Comparison of ENCODE assay signal across 16 cellular contexts in genomic region chr14:98501335-98501734, GRCh38.
DNase-seq lines count a peak whose midpoint lies in the region; TF ChIP-seq lines count a peak whose summit lies in the region.
"Had no signal": no experiment of that assay in that cellular context is flagged by ENCODE, and none has a peak within 500 bp of the region (broad histone marks: within the 10 kb centered on the region; RNA-seq: fewer than 3 reads in every experiment).

No MANE protein-coding gene starts in this region.

- WGBS in trophoblast cell (ENCODE audit: extremely low coverage, insufficient coverage, insufficient read length) = no CpG with 5 or more reads among the region's 7 CpGs

- no peak overlapping the region for H3K14ac ChIP-seq in trophoblast cell (ENCODE audit: low read length)

- H4K8ac ChIP-seq in trophoblast cell (ENCODE audit: low read depth, low read length) = no peak overlapping the region

- no peaks in the 10 kb centered on the region for H3K79me1 ChIP-seq in trophoblast cell (ENCODE audit: low read length)

- H3K27me3 ChIP-seq in trophoblast cell (ENCODE audit: insufficient read depth, low read length) (no peaks in the 10 kb centered on the region), tibial artery (no peaks in the 10 kb centered on the region)
- H3K27me3 ChIP-seq: BLaER1 had no signal

- no peak overlapping the region for H2BK5ac ChIP-seq in trophoblast cell (ENCODE audit: low read depth, low read length, poor library complexity)

- H3K36me3 ChIP-seq in trophoblast cell (ENCODE audit: control insufficient read depth in 1 of 2, insufficient read depth in 2 of 2, low read length in 2 of 2) (no peaks in the 10 kb centered on the region), tibial artery (no peaks in the 10 kb centered on the region)
- H3K36me3 ChIP-seq: BLaER1 had no signal

- H3K4ac ChIP-seq in trophoblast cell (ENCODE audit: low read depth, low read length) = no peak overlapping the region

- no peak overlapping the region for H2AK5ac ChIP-seq in trophoblast cell (ENCODE audit: low read length)

- H2BK120ac ChIP-seq in trophoblast cell (ENCODE audit: insufficient read depth, low read length, poor library complexity) = no peak overlapping the region

- no peak overlapping the region for H3K23ac ChIP-seq in trophoblast cell (ENCODE audit: low read length)

- H3K27ac ChIP-seq in epithelial cell of prostate = peak overlapping the region; percentile 92
- no peak overlapping the region for H3K27ac ChIP-seq in trophoblast cell (ENCODE audit: low read depth, low read length)
- no peak overlapping the region for H3K27ac ChIP-seq in tibial artery
- H3K27ac ChIP-seq: BLaER1 had no signal

- H3K4me3 ChIP-seq in trophoblast cell (ENCODE audit: low read depth, low read length) = no peak overlapping the region
- no peak overlapping the region for H3K4me3 ChIP-seq in tibial artery
- H3K4me3 ChIP-seq: BLaER1 had no signal

- H3K4me2 ChIP-seq in trophoblast cell (ENCODE audit: low read length) = no peak overlapping the region
- H3K4me2 ChIP-seq: BLaER1 had no signal

- intact Hi-C loops in tibial artery (cut with DNase I; ENCODE audit: low total_unique reads) = no loop called here

- H3K9me3 ChIP-seq in trophoblast cell (ENCODE audit: insufficient read depth, low read depth, low read length) (peaks cover 3% of the 10 kb centered on the region), tibial artery (no peaks in the 10 kb centered on the region)
- H3K9me3 ChIP-seq: BLaER1 had no signal

- H4K91ac ChIP-seq in trophoblast cell (ENCODE audit: low read depth, low read length) = no peak overlapping the region

- no peak for TF ChIP-seq CTCF in tibial artery (IDR thresholded peaks at IDR 0.05)

- H3K9ac ChIP-seq in trophoblast cell (ENCODE audit: low read length) = no peak overlapping the region
- H3K9ac ChIP-seq: BLaER1 had no signal

- DNase-seq in H4 (ENCODE audit: low spot score) (peak; percentile 30), RKO (ENCODE audit: low spot score) (peak; percentile 3), epithelial cell of prostate (ENCODE audit: low read depth, low spot score) (peak; percentile 96), trophoblast cell (peak; percentile 29 to 74), activated gamma-delta T cell (lab: John Stamatoyannopoulos, UW) (no peak), tibial artery (no peak)
- DNase-seq in stimulated activated CD4-positive, alpha-beta T cell treated with anti-CD3 and anti-CD28 coated beads, Interleukin-2, amount 100 ng/mL, for 24 hours = no peak
- DNase-seq: CD8-positive, alpha-beta memory T cell; DMS79; H7; Kasumi-1; NCI-H1105 treated with DMSO at 0.1 percent for 48 hours; NCI-H1694 treated with DMSO at 0.1 percent for 48 hours; NCI-H345; NCI-H526 treated with DMSO at 0.1 percent for 48 hours had no signal

- H2AFZ ChIP-seq in trophoblast cell (ENCODE audit: insufficient read depth, low read length, poor library complexity) = no peak overlapping the region

- H2BK12ac ChIP-seq in trophoblast cell (ENCODE audit: low read length) = no peak overlapping the region

- H3K79me2 ChIP-seq in trophoblast cell (ENCODE audit: control insufficient read depth, insufficient read depth, low read length, poor library complexity) = no peaks in the 10 kb centered on the region

- no peak overlapping the region for H4K12ac ChIP-seq in trophoblast cell (ENCODE audit: low read depth, low read length)

- peaks cover 4% of the 10 kb centered on the region in 2 experiments for H3K4me1 ChIP-seq in trophoblast cell (ENCODE audit: control insufficient read depth in 1 of 2, insufficient read depth in 2 of 2, low read length in 2 of 2)
- H3K4me1 ChIP-seq in tibial artery = no peaks in the 10 kb centered on the region
- H3K4me1 ChIP-seq: BLaER1 had no signal

- no peak overlapping the region for H3K18ac ChIP-seq in trophoblast cell (ENCODE audit: low read length)

Comparison
In these comparisons a context has a peak if more than half of its experiments do, and no peak if none do; other contexts are left out.
1. DNase-seq: peak in H4 (single experiment), RKO (single experiment), epithelial cell of prostate (single experiment) and trophoblast cell (2 of 2); none in stimulated activated CD4-positive, alpha-beta T cell treated with anti-CD3 and anti-CD28 coated beads, Interleukin-2, amount 100 ng/mL, for 24 hours (0 of 2), activated gamma-delta T cell (single experiment) and tibial artery (0 of 2).